In the genomic region with DNA sequence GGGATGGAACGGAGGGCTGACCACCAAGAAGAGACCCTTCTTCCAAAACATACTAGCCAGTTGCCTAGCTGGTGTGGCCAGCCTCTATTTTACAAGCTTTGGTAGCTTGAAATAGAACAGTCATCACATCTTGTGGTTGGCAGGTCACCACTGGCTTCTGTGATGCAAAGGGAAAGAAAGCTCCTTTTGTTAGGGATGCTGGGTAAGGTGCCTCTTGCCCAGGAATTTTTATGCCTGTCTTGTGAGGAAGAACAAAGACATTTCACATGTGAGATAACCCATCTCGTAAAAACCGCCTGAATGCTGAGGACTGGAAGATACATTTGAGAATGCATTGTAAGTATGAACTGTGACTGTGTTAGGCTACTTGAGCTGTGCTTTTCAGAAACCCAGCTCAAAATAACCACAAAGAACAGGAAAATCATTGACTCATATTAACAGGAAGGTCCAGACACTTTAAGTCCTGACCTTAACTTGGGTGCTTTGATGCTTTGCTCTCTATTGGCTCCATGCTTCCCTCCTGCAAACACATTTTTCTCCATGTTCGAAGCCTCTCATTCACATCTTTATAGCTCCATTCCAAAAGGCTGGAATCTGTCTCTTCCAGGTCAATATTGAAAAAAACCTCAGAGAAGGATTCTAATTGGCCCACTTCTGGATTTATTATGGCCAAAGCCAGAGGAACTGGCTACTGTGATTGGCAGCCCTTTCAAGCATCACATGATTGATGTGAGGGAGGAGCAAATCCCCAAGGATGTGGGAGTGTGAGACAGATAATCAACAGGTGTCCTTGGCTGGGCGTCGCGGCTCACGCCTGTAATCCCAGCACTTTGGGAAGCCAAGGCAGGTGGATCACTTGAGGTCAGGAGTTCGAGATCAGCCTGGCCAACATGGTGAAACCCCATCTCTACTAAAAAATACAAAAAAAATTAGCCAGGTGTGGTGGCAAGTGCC, we compare ENCODE assay signal across 10 cellular contexts. TPM values are rescaled to one million over a fixed set of nuclear protein-coding genes. Genes with fewer than 3 reads are reported as not detected.
DNase-seq lines count a peak whose midpoint lies in the region; TF ChIP-seq lines count a peak whose summit lies in the region.
"Had no signal": no experiment of that assay in that cellular context is flagged by ENCODE, and none has a peak within 500 bp of the region (broad histone marks: within the 10 kb centered on the region; RNA-seq: fewer than 3 reads in every experiment).

No MANE protein-coding gene starts in this region.

- TF ChIP-seq POLR2A in testis (IDR thresholded peaks at IDR 0.05), result no peak

- H3K4me3 Mint-ChIP-seq in activated CD4-positive, alpha-beta T cell treated with anti-CD3 and anti-CD28 coated beads, Interleukin-2, amount 10 ng/mL, durations not matched to agents 24 days and 14 days, result peak overlapping the region; percentile 20
- H3K4me3 Mint-ChIP-seq: CD4-positive, alpha-beta T cell; nephron had no signal

- no peak overlapping the region for H3K4me3 ChIP-seq in SK-N-SH (ENCODE audit: low read depth in 2 of 2, low read length in 1 of 2)
- no peak overlapping the region for H3K4me3 ChIP-seq in testis

- DNase-seq in activated CD4-positive, alpha-beta T cell treated with anti-CD3 and anti-CD28 coated beads, Interleukin-2, amount 10 ng/mL, durations not matched to agents 24 days and 14 days, result no peak
- no peak for DNase-seq in activated CD4-positive, alpha-beta T cell treated with anti-CD3 and anti-CD28 coated beads for 1 hour
- DNase-seq in SK-N-SH (no peak), globus pallidus (ENCODE audit: low spot score) (peak; percentile 46), testis (peak; percentile 71), Kasumi-1 (lab: John Stamatoyannopoulos, UW) (no peak), caudate nucleus (lab: John Stamatoyannopoulos, UW) (no peak)
- no peak for DNase-seq in activated CD4-positive, CD25-positive, alpha-beta regulatory T cell (lab: John Stamatoyannopoulos, UW)
- DNase-seq: CD4-positive, alpha-beta T cell had no signal

- H3K4me1 ChIP-seq in SK-N-SH (ENCODE audit: control insufficient read depth in 1 of 2, insufficient read depth in 2 of 2, low read depth in 1 of 2, low read length in 1 of 2), result peaks cover 6 to 65% of the 10 kb centered on the region in 2 experiments; a peak in 3 of 4 replicates
- H3K4me1 ChIP-seq in testis, result peaks cover 59% of the 10 kb centered on the region

- H3K27me3 ChIP-seq in SK-N-SH (ENCODE audit: insufficient read depth) (no peaks in the 10 kb centered on the region), testis (no peaks in the 10 kb centered on the region)

- CTCF ChIA-PET in SK-N-SH (lab: Yijun Ruan, JAX), result interaction anchor here (0.8 to 1.8 kb wide), 4 partner anchors 11 to 117 kb away, joined by 3 to 5 read pairs (median 3); no protein-coding TSS in a partner anchor

- H3F3A ChIP-seq in SK-N-SH (replicated peaks; ENCODE audit: insufficient read depth), result peaks cover 74% of the 10 kb centered on the region

- no peak for TF ChIP-seq RAD21 in SK-N-SH (IDR thresholded peaks at IDR 0.05; ENCODE audit: low read length)

- no peaks in the 10 kb centered on the region for H4K20me1 ChIP-seq in SK-N-SH (ENCODE audit: insufficient read depth)

- WGBS in SK-N-SH (ENCODE audit: low lambda C conversion rate), result 70% methylated on average over 8 of the region's 9 CpGs
- WGBS in testis, 2 donors, result 55 to 77% methylated on average over 8 to 9 of the region's 9 CpGs

- peak overlapping the region; percentile 85 for H3K27ac Mint-ChIP-seq in activated CD4-positive, alpha-beta T cell treated with anti-CD3 and anti-CD28 coated beads, Interleukin-2, amount 10 ng/mL, durations not matched to agents 24 days and 14 days
- H3K27ac Mint-ChIP-seq: CD4-positive, alpha-beta T cell; nephron had no signal

- H3K9me3 ChIP-seq in SK-N-SH, result no peaks in the 10 kb centered on the region
- H3K9me3 ChIP-seq in testis, result no peaks in the 10 kb centered on the region

- H3K4me1 Mint-ChIP-seq in activated CD4-positive, alpha-beta T cell treated with anti-CD3 and anti-CD28 coated beads, Interleukin-2, amount 10 ng/mL, durations not matched to agents 24 days and 14 days, result peaks cover 67% of the 10 kb centered on the region

- no peaks in the 10 kb centered on the region for H3K9me2 ChIP-seq in SK-N-SH

- H3K36me3 ChIP-seq in SK-N-SH (replicated peaks in 1 of 2; ENCODE audit: control insufficient read depth in 1 of 2, insufficient read depth in 2 of 2, low read length in 1 of 2) (peaks cover 11 to 28% of the 10 kb centered on the region in 2 experiments), testis (ENCODE audit: low read depth, missing control alignments) (no peaks in the 10 kb centered on the region)

- H3K36me3 Mint-ChIP-seq in activated CD4-positive, alpha-beta T cell treated with anti-CD3 and anti-CD28 coated beads, Interleukin-2, amount 10 ng/mL, durations not matched to agents 24 days and 14 days (ENCODE audit: low read depth), result peaks cover 55% of the 10 kb centered on the region

- peak overlapping the region; percentile 60 to 99; a peak in 3 of 4 replicates for H3K27ac ChIP-seq in SK-N-SH (ENCODE audit: low read depth in 2 of 2, low read length in 1 of 2)
- peak overlapping the region; percentile 89 to 94 for H3K27ac ChIP-seq in testis
- H3K27ac ChIP-seq in caudate nucleus (ENCODE audit: low read depth, low read length), result no peak overlapping the region

- H2AFZ ChIP-seq in SK-N-SH (ENCODE audit: low read depth), result no peak overlapping the region

- H3K4me2 ChIP-seq in SK-N-SH, result peak overlapping the region; percentile 51

- intact Hi-C loops in activated CD4-positive, alpha-beta T cell treated with anti-CD3 and anti-CD28 coated beads, Interleukin-2, amount 10 ng/mL, durations not matched to agents 24 days and 14 days (cut with micrococcal nuclease), result no loop called here
- intact Hi-C loops in testis (cut with DNase I; ENCODE audit: low total_unique reads), result no loop called here

- no peaks in the 10 kb centered on the region for H3K9me3 Mint-ChIP-seq in activated CD4-positive, alpha-beta T cell treated with anti-CD3 and anti-CD28 coated beads, Interleukin-2, amount 10 ng/mL, durations not matched to agents 24 days and 14 days
- H3K9me3 Mint-ChIP-seq: CD4-positive, alpha-beta T cell; nephron had no signal

- TF ChIP-seq CTCF in SK-N-SH (IDR thresholded peaks at IDR 0.05), result no peak
- TF ChIP-seq CTCF in testis (IDR thresholded peaks at IDR 0.05), result no peak

- peak overlapping the region; percentile 83 for H3K9ac ChIP-seq in SK-N-SH

- peak in 1 of 2 experiments; percentile 83; a peak in 2 of 4 replicates for TF ChIP-seq EP300 in SK-N-SH (IDR thresholded peaks at IDR 0.05; ENCODE audit: borderline replicate concordance in 1 of 2, low read depth in 1 of 2, low read length in 1 of 2)

- no peaks in the 10 kb centered on the region for H3K27me3 Mint-ChIP-seq in activated CD4-positive, alpha-beta T cell treated with anti-CD3 and anti-CD28 coated beads, Interleukin-2, amount 10 ng/mL, durations not matched to agents 24 days and 14 days
- H3K27me3 Mint-ChIP-seq: CD4-positive, alpha-beta T cell had no signal

- POLR2A ChIA-PET in SK-N-SH (lab: Yijun Ruan, JAX), result no interaction called here

- peaks cover 83% of the 10 kb centered on the region for H3K79me2 ChIP-seq in SK-N-SH (ENCODE audit: insufficient read depth)

TF ChIP-seq in SK-N-SH, 30 proteins besides CTCF, POLR2A, EP300 and RAD21 (continues in another document):
- TF ChIP-seq FOSL2 (IDR thresholded peaks at IDR 0.05; ENCODE audit: borderline replicate concordance, low read depth) (peak; percentile 26; the same call in 1 of the 2 replicates), NRF1 (IDR thresholded peaks at IDR 0.05; ENCODE audit: low read depth, low read length) (no peak), CHD2 (IDR thresholded peaks at IDR 0.05; ENCODE audit: low read length, partially characterized antibody) (no peak), POLR2AphosphoS5 (IDR thresholded peaks at IDR 0.05; ENCODE audit: low read depth, low read length) (no peak), GATA2 (CRISPR knock-in tag; IDR thresholded peaks at IDR 0.05) (no peak), TCF12 (IDR thresholded peaks at IDR 0.05) (peak; percentile 94)
- TF ChIP-seq, protein P1, sequence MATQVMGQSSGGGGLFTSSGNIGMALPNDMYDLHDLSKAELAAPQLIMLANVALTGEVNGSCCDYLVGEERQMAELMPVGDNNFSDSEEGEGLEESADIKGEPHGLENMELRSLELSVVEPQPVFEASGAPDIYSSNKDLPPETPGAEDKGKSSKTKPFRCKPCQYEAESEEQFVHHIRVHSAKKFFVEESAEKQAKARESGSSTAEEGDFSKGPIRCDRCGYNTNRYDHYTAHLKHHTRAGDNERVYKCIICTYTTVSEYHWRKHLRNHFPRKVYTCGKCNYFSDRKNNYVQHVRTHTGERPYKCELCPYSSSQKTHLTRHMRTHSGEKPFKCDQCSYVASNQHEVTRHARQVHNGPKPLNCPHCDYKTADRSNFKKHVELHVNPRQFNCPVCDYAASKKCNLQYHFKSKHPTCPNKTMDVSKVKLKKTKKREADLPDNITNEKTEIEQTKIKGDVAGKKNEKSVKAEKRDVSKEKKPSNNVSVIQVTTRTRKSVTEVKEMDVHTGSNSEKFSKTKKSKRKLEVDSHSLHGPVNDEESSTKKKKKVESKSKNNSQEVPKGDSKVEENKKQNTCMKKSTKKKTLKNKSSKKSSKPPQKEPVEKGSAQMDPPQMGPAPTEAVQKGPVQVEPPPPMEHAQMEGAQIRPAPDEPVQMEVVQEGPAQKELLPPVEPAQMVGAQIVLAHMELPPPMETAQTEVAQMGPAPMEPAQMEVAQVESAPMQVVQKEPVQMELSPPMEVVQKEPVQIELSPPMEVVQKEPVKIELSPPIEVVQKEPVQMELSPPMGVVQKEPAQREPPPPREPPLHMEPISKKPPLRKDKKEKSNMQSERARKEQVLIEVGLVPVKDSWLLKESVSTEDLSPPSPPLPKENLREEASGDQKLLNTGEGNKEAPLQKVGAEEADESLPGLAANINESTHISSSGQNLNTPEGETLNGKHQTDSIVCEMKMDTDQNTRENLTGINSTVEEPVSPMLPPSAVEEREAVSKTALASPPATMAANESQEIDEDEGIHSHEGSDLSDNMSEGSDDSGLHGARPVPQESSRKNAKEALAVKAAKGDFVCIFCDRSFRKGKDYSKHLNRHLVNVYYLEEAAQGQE (IDR thresholded peaks at IDR 0.05; ENCODE audit: low read depth, low read length), result peak; percentile 49; the same call in 1 of the 2 replicates
- TF ChIP-seq, protein P2, sequence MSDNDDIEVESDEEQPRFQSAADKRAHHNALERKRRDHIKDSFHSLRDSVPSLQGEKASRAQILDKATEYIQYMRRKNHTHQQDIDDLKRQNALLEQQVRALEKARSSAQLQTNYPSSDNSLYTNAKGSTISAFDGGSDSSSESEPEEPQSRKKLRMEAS (IDR thresholded peaks at IDR 0.05; ENCODE audit: low read depth), result peak; percentile 95

RNA-seq across cellular contexts. Expression of a gene that starts 53.9 kb away (rescaled TPM):
- 501 and 510 TPM in 2 replicates for total RNA-seq in activated CD4-positive, alpha-beta T cell treated with anti-CD3 and anti-CD28 coated beads, Interleukin-2, amount 10 ng/mL, durations not matched to agents 24 days and 14 days
- polyA plus RNA-seq in SK-N-SH (2012; rRNA removed) (54.6 and 67.9 TPM in 2 replicates), testis (ENCODE audit: insufficient read depth, low read depth, low replicate concordance) (224 TPM)
- 38.0 and 41.1 TPM in 2 replicates for polyA plus RNA-seq in SK-N-SH (2012; cell fraction: cytosol; rRNA removed)
- polyA plus RNA-seq in SK-N-SH (2012; cell fraction: nucleus; rRNA removed), result 76.3 and 84.6 TPM in 2 replicates
- 100 to 1,000 TPM; 401 to 461 TPM for total RNA-seq in testis

Comparison
In these comparisons a context has a peak if more than half of its experiments do, and no peak if none do; other contexts are left out.
1. DNase-seq: peak in globus pallidus (single experiment) and testis (single experiment); none in activated CD4-positive, alpha-beta T cell treated with anti-CD3 and anti-CD28 coated beads, Interleukin-2, amount 10 ng/mL, durations not matched to agents 24 days and 14 days (single experiment), activated CD4-positive, alpha-beta T cell treated with anti-CD3 and anti-CD28 coated beads for 1 hour (single experiment), SK-N-SH (single experiment), Kasumi-1 (0 of 2), caudate nucleus (0 of 61) and activated CD4-positive, CD25-positive, alpha-beta regulatory T cell (0 of 4).